Comparison of ENCODE assay signal across 11 cellular contexts in genomic region chr2:239329284-239329971, GRCh38.
DNase-seq lines count a peak whose midpoint lies in the region; ATAC-seq and TF ChIP-seq lines count a peak whose summit lies in the region.
"Had no signal": no experiment of that assay in that cellular context is flagged by ENCODE, and none has a peak within 500 bp of the region (broad histone marks: within the 10 kb centered on the region; RNA-seq: fewer than 3 reads in every experiment).

No MANE protein-coding gene starts in this region.

- no peak for TF ChIP-seq POLR2A in breast epithelium (IDR thresholded peaks at IDR 0.05)
- TF ChIP-seq POLR2A in vagina (IDR thresholded peaks at IDR 0.05) = no peak

- peaks cover 30% of the 10 kb centered on the region for H3K79me2 ChIP-seq in mammary epithelial cell (ENCODE audit: insufficient read depth, low read length)

- in situ Hi-C loops in mammary epithelial cell (cut with MboI; ENCODE audit: low sequenced_read_pairs in 2 of 2) = no loop called here

- ATAC-seq in Right ventricle myocardium inferior = peak; percentile 80
- peak; percentile 20 for ATAC-seq in omental fat pad (ENCODE audit: low FRiP score)
- ATAC-seq in GM21619 (IDR thresholded peaks at IDR 0.05; ENCODE audit: unreplicated experiment) = no peak

- no peaks in the 10 kb centered on the region for H3K27me3 ChIP-seq in breast epithelium
- no peaks in the 10 kb centered on the region for H3K27me3 ChIP-seq in mammary epithelial cell (ENCODE audit: insufficient read depth, low read length)
- no peaks in the 10 kb centered on the region for H3K27me3 ChIP-seq in vagina

- no peak overlapping the region for H3K4me2 ChIP-seq in mammary epithelial cell (ENCODE audit: insufficient read depth, low read depth, low read length)
- H3K4me2 ChIP-seq: A549 had no signal

- CTCF ChIA-PET in mammary epithelial cell (lab: Charles Lee; ENCODE audit: low non-redundant PET) = no interaction called here

- H3K36me3 ChIP-seq in breast epithelium (no peaks in the 10 kb centered on the region), mammary epithelial cell (ENCODE audit: insufficient read depth, low read length) (no peaks in the 10 kb centered on the region), vagina (no peaks in the 10 kb centered on the region)

- DNase-seq in breast epithelium (ENCODE audit: low spot score in 2 of 2) (no peak), mammary epithelial cell (no peak), Right ventricle myocardium inferior (ENCODE audit: missing footprints) (no peak), omental fat pad (ENCODE audit: low spot score) (no peak), vagina (ENCODE audit: extremely low spot score in 2 of 2) (peak; percentile 64 to 85), NCI-H524 treated with DMSO at 0.1 percent for 48 hours (lab: John Stamatoyannopoulos, UW) (no peak), GM10266 (ENCODE audit: extremely low spot score) (no peak)
- DNase-seq: effector CD8-positive, alpha-beta T cell; NK-92 treated with Interleukin-12 subunit alpha and Interleukin-12 subunit beta, amount 100 ng/mL, for 24 hours had no signal

- H4K20me1 ChIP-seq in mammary epithelial cell (ENCODE audit: insufficient read depth, low read length) = no peaks in the 10 kb centered on the region

- BruUV-seq in mammary epithelial cell (replicated peaks; lab: Mats Ljungman, UMichigan) = no TSS peak

- H3K9ac ChIP-seq in mammary epithelial cell (ENCODE audit: insufficient read depth, low read length) = no peak overlapping the region

- H3K27ac ChIP-seq in breast epithelium (peak overlapping the region; percentile 51 to 80), mammary epithelial cell (ENCODE audit: insufficient read depth, low read depth, low read length) (no peak overlapping the region), vagina (peak overlapping the region; percentile 85)

- intact Hi-C loops in breast epithelium (cut with DNase I; ENCODE audit: low total_unique reads) (no loop called here), mammary epithelial cell (cut with micrococcal nuclease) (no loop called here), Right ventricle myocardium inferior (cut with DNase I) (loop anchor here (2.0 kb wide), 1 partner anchor 67 kb away; no protein-coding TSS in a partner anchor), vagina (cut with DNase I) (no loop called here)

- no peak for TF ChIP-seq CTCF in breast epithelium (IDR thresholded peaks at IDR 0.05)
- TF ChIP-seq CTCF in mammary epithelial cell (conservative IDR thresholded peaks at IDR 0.05 in 1 of 2, IDR thresholded peaks at IDR 0.05 in 1 of 2; ENCODE audit: extremely low read depth in 1 of 2, insufficient read depth in 1 of 2, low read depth in 1 of 2, low read length in 2 of 2) = no peak
- TF ChIP-seq CTCF in omental fat pad (IDR thresholded peaks at IDR 0.05) = no peak
- no peak for TF ChIP-seq CTCF in vagina (IDR thresholded peaks at IDR 0.05)
- no peak for TF ChIP-seq CTCF in GM10266 (IDR thresholded peaks at IDR 0.05; ENCODE audit: control insufficient read depth, insufficient read depth, low read depth, missing control alignments)

- H3K4me3 ChIP-seq in breast epithelium (no peak overlapping the region), mammary epithelial cell (replicated peaks in 1 of 3; ENCODE audit: insufficient read depth in 1 of 3, low read depth in 2 of 3, low read length in 3 of 3) (no peak overlapping the region), vagina (no peak overlapping the region)
- H3K4me3 ChIP-seq: A549 had no signal

- H2AFZ ChIP-seq in mammary epithelial cell (ENCODE audit: low read depth, low read length) = no peak overlapping the region

- 61% methylated on average over 11 of the region's 12 CpGs for WGBS in mammary epithelial cell (ENCODE audit: low coverage, missing lambda C conversion rate)

- H3K4me1 ChIP-seq in breast epithelium (peaks cover 0 to 13% of the 10 kb centered on the region in 2 donors), mammary epithelial cell (ENCODE audit: insufficient read depth, low read length) (peaks cover 8% of the 10 kb centered on the region), vagina (peaks cover 51% of the 10 kb centered on the region)
- H3K4me1 ChIP-seq: A549 had no signal

- H3K9me3 ChIP-seq in breast epithelium = no peaks in the 10 kb centered on the region
- no peaks in the 10 kb centered on the region for H3K9me3 ChIP-seq in mammary epithelial cell (replicated peaks; ENCODE audit: insufficient read depth, low read length)
- H3K9me3 ChIP-seq in vagina = no peaks in the 10 kb centered on the region
- H3K9me3 ChIP-seq: A549 had no signal

- dilution Hi-C loops in mammary epithelial cell (cut with HindIII; ENCODE audit: low sequenced_read_pairs) = no loop called here

Comparison
In these comparisons a context has a peak if more than half of its experiments do, and no peak if none do; other contexts are left out.
1. DNase-seq: peak in vagina (2 of 2); none in breast epithelium (0 of 2), mammary epithelial cell (single experiment), Right ventricle myocardium inferior (single experiment), omental fat pad (single experiment), NCI-H524 treated with DMSO at 0.1 percent for 48 hours (single experiment) and GM10266 (single experiment).